Comparison of ENCODE assay signal across 1 cellular context in the genomic region with DNA sequence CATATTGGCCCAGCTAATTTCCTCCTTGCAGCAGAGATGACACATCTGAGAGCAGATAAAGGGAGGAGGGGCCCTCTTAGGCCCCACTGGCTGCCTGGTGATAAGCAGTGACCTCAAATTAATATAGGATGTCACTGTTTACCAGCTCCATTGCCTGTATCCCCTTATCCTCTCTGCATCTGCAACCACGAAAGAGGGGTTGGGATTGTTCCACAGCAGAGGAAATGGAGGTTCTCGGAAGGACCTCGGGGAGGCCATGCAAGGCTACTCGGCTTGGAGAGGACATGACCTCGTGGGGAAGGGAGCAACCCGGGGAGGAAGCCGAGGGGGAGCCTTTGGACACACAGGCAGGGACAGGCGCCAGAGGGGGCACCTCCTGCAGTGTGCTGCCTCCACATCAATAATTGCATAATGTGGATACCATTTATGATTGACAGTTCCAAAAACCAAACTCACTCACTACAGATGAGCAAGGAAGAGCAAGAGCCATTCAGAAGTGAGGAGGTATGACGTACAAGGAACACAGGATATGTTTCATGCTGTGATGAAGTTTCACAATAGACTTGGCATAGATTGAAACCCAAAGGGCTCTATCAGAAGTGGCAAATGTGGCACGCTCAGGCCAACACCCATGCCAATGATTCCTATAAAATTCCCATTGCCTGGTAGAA.
TF ChIP-seq lines count a peak whose summit lies in the region.

No MANE protein-coding gene starts in this region.

TF ChIP-seq in K562, 482 proteins besides CTCF, POLR2A, EP300 and RAD21 (continued from another document and continues in another):
- TF ChIP-seq CSDE1 (IDR thresholded peaks at IDR 0.05) (no peak), CC2D1A (IDR thresholded peaks at IDR 0.05) (0 out of 2 replicates have a peak, but pooled peaks have one; percentile 25), POLR2G (IDR thresholded peaks at IDR 0.05; ENCODE audit: low read depth, low read length) (no peak), CCNT2 (IDR thresholded peaks at IDR 0.05; ENCODE audit: borderline replicate concordance, extremely low read depth, insufficient read length, low read depth, low read length) (peak; percentile 74), NR2C2 (CRISPR knock-in tag; IDR thresholded peaks at IDR 0.05) (no peak), NR2C2 (tag; IDR thresholded peaks at IDR 0.05) (peak; percentile 74), ZC3H4 (CRISPR knock-in tag; IDR thresholded peaks at IDR 0.05; ENCODE audit: borderline replicate concordance) (no peak), MED1 (CRISPR knock-in tag; IDR thresholded peaks at IDR 0.05; ENCODE audit: borderline replicate concordance) (no peak), CEBPG (CRISPR knock-in tag; IDR thresholded peaks at IDR 0.05) (peak; percentile 87), CEBPG (tag; conservative IDR thresholded peaks at IDR 0.05 in 1 of 2, IDR thresholded peaks at IDR 0.05 in 1 of 2) (peak; percentile 83 to 86), YY1 (IDR thresholded peaks at IDR 0.05; ENCODE audit: borderline replicate concordance in 1 of 3, control insufficient read depth in 1 of 3, extremely low read depth in 1 of 3, insufficient read depth in 3 of 3, insufficient read length in 1 of 3, insufficient replicate concordance in 2 of 3, low read depth in 1 of 3, low read length in 2 of 3) (peak in 2 of 3 experiments; percentile 34 to 63), RBM39 (optimal IDR thresholded peaks at IDR 0.05; ENCODE audit: low read depth, low read length) (no peak), ZNF23 (CRISPR knock-in tag; IDR thresholded peaks at IDR 0.05) (no peak), RFX1 (IDR thresholded peaks at IDR 0.05) (no peak), IFI16 (CRISPR knock-in tag; IDR thresholded peaks at IDR 0.05) (no peak), HDAC6 (IDR thresholded peaks at IDR 0.05; ENCODE audit: low read depth, low read length) (no peak), MBD2 (IDR thresholded peaks at IDR 0.05; ENCODE audit: borderline replicate concordance, low read depth) (peak; percentile 67), HNRNPK (IDR thresholded peaks at IDR 0.05; ENCODE audit: low read depth, low read length, poor library complexity, severe bottlenecking) (no peak), ZNF384 (IDR thresholded peaks at IDR 0.05; ENCODE audit: low read depth, low read length) (no peak), ZZZ3 (IDR thresholded peaks at IDR 0.05) (no peak), CBX3 (IDR thresholded peaks at IDR 0.05; ENCODE audit: borderline replicate concordance in 1 of 2, low read length in 2 of 2) (0 out of 3 replicates have a peak, but pooled peaks of 1 of the 2 experiments have one; percentile 28), SPI1 (IDR thresholded peaks at IDR 0.05; ENCODE audit: borderline replicate concordance, low read depth, low read length) (peak; percentile 29; the same call in 1 of the 2 replicates), FOXA3 (CRISPR knock-in tag; conservative IDR thresholded peaks at IDR 0.05 in 1 of 2, IDR thresholded peaks at IDR 0.05 in 1 of 2) (peak; percentile 51 to 87; a peak in 3 of 4 replicates), ZNF75A (CRISPR knock-in tag; IDR thresholded peaks at IDR 0.05) (no peak), HSF4 (CRISPR knock-in tag; IDR thresholded peaks at IDR 0.05; ENCODE audit: borderline replicate concordance) (no peak), ZNF253 (CRISPR knock-in tag; conservative IDR thresholded peaks at IDR 0.05) (no peak), ZNF551 (CRISPR knock-in tag; IDR thresholded peaks at IDR 0.05) (no peak), DACH1 (IDR thresholded peaks at IDR 0.05; ENCODE audit: partially characterized antibody) (peak; percentile 57), CXXC5 (CRISPR knock-in tag; IDR thresholded peaks at IDR 0.05) (no peak)
- TF ChIP-seq, protein P1, sequence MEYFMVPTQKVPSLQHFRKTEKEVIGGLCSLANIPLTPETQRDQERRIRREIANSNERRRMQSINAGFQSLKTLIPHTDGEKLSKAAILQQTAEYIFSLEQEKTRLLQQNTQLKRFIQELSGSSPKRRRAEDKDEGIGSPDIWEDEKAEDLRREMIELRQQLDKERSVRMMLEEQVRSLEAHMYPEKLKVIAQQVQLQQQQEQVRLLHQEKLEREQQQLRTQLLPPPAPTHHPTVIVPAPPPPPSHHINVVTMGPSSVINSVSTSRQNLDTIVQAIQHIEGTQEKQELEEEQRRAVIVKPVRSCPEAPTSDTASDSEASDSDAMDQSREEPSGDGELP (CRISPR knock-in tag; IDR thresholded peaks at IDR 0.05; ENCODE audit: borderline replicate concordance) = peak; percentile 79; the same call in 1 of the 2 replicates
- TF ChIP-seq, protein P2, sequence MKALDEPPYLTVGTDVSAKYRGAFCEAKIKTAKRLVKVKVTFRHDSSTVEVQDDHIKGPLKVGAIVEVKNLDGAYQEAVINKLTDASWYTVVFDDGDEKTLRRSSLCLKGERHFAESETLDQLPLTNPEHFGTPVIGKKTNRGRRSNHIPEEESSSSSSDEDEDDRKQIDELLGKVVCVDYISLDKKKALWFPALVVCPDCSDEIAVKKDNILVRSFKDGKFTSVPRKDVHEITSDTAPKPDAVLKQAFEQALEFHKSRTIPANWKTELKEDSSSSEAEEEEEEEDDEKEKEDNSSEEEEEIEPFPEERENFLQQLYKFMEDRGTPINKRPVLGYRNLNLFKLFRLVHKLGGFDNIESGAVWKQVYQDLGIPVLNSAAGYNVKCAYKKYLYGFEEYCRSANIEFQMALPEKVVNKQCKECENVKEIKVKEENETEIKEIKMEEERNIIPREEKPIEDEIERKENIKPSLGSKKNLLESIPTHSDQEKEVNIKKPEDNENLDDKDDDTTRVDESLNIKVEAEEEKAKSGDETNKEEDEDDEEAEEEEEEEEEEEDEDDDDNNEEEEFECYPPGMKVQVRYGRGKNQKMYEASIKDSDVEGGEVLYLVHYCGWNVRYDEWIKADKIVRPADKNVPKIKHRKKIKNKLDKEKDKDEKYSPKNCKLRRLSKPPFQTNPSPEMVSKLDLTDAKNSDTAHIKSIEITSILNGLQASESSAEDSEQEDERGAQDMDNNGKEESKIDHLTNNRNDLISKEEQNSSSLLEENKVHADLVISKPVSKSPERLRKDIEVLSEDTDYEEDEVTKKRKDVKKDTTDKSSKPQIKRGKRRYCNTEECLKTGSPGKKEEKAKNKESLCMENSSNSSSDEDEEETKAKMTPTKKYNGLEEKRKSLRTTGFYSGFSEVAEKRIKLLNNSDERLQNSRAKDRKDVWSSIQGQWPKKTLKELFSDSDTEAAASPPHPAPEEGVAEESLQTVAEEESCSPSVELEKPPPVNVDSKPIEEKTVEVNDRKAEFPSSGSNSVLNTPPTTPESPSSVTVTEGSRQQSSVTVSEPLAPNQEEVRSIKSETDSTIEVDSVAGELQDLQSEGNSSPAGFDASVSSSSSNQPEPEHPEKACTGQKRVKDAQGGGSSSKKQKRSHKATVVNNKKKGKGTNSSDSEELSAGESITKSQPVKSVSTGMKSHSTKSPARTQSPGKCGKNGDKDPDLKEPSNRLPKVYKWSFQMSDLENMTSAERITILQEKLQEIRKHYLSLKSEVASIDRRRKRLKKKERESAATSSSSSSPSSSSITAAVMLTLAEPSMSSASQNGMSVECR (CRISPR knock-in tag; IDR thresholded peaks at IDR 0.05) = no peak
- TF ChIP-seq, protein P3, sequence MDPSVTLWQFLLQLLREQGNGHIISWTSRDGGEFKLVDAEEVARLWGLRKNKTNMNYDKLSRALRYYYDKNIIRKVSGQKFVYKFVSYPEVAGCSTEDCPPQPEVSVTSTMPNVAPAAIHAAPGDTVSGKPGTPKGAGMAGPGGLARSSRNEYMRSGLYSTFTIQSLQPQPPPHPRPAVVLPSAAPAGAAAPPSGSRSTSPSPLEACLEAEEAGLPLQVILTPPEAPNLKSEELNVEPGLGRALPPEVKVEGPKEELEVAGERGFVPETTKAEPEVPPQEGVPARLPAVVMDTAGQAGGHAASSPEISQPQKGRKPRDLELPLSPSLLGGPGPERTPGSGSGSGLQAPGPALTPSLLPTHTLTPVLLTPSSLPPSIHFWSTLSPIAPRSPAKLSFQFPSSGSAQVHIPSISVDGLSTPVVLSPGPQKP (CRISPR knock-in tag; IDR thresholded peaks at IDR 0.05) = no peak
- TF ChIP-seq, protein P4, sequence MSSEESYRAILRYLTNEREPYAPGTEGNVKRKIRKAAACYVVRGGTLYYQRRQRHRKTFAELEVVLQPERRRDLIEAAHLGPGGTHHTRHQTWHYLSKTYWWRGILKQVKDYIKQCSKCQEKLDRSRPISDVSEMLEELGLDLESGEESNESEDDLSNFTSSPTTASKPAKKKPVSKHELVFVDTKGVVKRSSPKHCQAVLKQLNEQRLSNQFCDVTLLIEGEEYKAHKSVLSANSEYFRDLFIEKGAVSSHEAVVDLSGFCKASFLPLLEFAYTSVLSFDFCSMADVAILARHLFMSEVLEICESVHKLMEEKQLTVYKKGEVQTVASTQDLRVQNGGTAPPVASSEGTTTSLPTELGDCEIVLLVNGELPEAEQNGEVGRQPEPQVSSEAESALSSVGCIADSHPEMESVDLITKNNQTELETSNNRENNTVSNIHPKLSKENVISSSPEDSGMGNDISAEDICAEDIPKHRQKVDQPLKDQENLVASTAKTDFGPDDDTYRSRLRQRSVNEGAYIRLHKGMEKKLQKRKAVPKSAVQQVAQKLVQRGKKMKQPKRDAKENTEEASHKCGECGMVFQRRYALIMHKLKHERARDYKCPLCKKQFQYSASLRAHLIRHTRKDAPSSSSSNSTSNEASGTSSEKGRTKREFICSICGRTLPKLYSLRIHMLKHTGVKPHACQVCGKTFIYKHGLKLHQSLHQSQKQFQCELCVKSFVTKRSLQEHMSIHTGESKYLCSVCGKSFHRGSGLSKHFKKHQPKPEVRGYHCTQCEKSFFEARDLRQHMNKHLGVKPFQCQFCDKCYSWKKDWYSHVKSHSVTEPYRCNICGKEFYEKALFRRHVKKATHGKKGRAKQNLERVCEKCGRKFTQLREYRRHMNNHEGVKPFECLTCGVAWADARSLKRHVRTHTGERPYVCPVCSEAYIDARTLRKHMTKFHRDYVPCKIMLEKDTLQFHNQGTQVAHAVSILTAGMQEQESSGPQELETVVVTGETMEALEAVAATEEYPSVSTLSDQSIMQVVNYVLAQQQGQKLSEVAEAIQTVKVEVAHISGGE (CRISPR knock-in tag; IDR thresholded peaks at IDR 0.05) = peak in 1 of 3 experiments; percentile 79; a peak in 2 of 6 replicates
- TF ChIP-seq, protein P5, sequence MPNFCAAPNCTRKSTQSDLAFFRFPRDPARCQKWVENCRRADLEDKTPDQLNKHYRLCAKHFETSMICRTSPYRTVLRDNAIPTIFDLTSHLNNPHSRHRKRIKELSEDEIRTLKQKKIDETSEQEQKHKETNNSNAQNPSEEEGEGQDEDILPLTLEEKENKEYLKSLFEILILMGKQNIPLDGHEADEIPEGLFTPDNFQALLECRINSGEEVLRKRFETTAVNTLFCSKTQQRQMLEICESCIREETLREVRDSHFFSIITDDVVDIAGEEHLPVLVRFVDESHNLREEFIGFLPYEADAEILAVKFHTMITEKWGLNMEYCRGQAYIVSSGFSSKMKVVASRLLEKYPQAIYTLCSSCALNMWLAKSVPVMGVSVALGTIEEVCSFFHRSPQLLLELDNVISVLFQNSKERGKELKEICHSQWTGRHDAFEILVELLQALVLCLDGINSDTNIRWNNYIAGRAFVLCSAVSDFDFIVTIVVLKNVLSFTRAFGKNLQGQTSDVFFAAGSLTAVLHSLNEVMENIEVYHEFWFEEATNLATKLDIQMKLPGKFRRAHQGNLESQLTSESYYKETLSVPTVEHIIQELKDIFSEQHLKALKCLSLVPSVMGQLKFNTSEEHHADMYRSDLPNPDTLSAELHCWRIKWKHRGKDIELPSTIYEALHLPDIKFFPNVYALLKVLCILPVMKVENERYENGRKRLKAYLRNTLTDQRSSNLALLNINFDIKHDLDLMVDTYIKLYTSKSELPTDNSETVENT (CRISPR knock-in tag; IDR thresholded peaks at IDR 0.05) = no peak
- TF ChIP-seq, protein P6, sequence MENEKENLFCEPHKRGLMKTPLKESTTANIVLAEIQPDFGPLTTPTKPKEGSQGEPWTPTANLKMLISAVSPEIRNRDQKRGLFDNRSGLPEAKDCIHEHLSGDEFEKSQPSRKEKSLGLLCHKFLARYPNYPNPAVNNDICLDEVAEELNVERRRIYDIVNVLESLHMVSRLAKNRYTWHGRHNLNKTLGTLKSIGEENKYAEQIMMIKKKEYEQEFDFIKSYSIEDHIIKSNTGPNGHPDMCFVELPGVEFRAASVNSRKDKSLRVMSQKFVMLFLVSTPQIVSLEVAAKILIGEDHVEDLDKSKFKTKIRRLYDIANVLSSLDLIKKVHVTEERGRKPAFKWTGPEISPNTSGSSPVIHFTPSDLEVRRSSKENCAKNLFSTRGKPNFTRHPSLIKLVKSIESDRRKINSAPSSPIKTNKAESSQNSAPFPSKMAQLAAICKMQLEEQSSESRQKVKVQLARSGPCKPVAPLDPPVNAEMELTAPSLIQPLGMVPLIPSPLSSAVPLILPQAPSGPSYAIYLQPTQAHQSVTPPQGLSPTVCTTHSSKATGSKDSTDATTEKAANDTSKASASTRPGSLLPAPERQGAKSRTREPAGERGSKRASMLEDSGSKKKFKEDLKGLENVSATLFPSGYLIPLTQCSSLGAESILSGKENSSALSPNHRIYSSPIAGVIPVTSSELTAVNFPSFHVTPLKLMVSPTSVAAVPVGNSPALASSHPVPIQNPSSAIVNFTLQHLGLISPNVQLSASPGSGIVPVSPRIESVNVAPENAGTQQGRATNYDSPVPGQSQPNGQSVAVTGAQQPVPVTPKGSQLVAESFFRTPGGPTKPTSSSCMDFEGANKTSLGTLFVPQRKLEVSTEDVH (IDR thresholded peaks at IDR 0.05; ENCODE audit: low read depth, partially characterized antibody) = no peak
- TF ChIP-seq, protein P7, sequence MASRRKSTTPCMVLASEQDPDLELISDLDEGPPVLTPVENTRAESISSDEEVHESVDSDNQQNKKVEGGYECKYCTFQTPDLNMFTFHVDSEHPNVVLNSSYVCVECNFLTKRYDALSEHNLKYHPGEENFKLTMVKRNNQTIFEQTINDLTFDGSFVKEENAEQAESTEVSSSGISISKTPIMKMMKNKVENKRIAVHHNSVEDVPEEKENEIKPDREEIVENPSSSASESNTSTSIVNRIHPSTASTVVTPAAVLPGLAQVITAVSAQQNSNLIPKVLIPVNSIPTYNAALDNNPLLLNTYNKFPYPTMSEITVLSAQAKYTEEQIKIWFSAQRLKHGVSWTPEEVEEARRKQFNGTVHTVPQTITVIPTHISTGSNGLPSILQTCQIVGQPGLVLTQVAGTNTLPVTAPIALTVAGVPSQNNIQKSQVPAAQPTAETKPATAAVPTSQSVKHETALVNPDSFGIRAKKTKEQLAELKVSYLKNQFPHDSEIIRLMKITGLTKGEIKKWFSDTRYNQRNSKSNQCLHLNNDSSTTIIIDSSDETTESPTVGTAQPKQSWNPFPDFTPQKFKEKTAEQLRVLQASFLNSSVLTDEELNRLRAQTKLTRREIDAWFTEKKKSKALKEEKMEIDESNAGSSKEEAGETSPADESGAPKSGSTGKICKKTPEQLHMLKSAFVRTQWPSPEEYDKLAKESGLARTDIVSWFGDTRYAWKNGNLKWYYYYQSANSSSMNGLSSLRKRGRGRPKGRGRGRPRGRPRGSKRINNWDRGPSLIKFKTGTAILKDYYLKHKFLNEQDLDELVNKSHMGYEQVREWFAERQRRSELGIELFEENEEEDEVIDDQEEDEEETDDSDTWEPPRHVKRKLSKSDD (conservative IDR thresholded peaks at IDR 0.05; ENCODE audit: low read length) = no peak
- TF ChIP-seq, protein P8, sequence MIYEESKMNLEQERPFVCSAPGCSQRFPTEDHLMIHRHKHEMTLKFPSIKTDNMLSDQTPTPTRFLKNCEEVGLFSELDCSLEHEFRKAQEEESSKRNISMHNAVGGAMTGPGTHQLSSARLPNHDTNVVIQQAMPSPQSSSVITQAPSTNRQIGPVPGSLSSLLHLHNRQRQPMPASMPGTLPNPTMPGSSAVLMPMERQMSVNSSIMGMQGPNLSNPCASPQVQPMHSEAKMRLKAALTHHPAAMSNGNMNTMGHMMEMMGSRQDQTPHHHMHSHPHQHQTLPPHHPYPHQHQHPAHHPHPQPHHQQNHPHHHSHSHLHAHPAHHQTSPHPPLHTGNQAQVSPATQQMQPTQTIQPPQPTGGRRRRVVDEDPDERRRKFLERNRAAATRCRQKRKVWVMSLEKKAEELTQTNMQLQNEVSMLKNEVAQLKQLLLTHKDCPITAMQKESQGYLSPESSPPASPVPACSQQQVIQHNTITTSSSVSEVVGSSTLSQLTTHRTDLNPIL (CRISPR knock-in tag; IDR thresholded peaks at IDR 0.05) = no peak
